In the genomic region with DNA sequence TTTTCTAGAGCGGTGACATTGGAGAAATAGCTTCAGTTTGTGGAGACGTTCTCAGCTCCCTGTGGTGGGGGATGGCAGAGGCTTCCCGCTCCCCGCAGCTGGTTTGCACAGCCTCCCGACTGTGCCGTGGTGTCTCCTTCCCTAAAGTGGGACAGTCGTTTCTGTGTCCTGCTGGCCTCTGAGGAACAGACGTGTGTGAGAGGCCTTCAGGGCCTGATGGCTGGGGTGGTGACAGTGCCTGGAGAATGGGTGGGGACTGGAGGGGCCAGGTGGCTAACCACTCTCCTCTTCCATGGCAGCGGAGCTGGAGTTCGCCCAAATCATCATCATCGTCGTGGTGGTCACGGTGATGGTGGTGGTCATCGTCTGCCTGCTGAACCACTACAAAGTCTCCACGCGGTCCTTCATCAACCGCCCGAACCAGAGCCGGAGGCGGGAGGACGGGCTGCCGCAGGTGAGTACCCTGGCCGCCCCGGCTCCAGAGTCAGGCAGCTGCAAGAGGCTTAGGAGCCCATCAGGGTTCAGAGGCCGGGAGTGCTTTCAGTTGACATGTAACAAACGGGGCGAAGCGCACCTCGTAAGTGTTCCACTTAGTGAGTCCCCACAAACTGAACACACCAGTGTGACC, we compare ENCODE assay signal across 17 cellular contexts.
DNase-seq lines count a peak whose midpoint lies in the region; ATAC-seq and TF ChIP-seq lines count a peak whose summit lies in the region.
"Had no signal": no experiment of that assay in that cellular context is flagged by ENCODE, and none has a peak within 500 bp of the region (broad histone marks: within the 10 kb centered on the region; RNA-seq: fewer than 3 reads in every experiment).

No MANE protein-coding gene starts in this region.

- no peak for TF ChIP-seq EP300 in upper lobe of left lung (IDR thresholded peaks at IDR 0.05)

- TF ChIP-seq CTCF in HEK293 (tag by site-specific recombination; IDR thresholded peaks at IDR 0.05) (no peak), osteocyte (IDR thresholded peaks at IDR 0.05) (no peak), upper lobe of left lung (IDR thresholded peaks at IDR 0.05) (no peak)

- H3K27me3 ChIP-seq in upper lobe of left lung = no peaks in the 10 kb centered on the region

- WGBS in upper lobe of left lung, 2 donors = 96 to 97% methylated on average over 29 of the region's 29 CpGs

- no peak for TF ChIP-seq POLR2A in upper lobe of left lung (IDR thresholded peaks at IDR 0.05)

- H3K27ac ChIP-seq in HEK293 (ENCODE audit: extremely low read depth, low read depth, low read length) (0 out of 2 replicates have a peak overlapping the region, but pooled peaks have one; percentile 9), caudate nucleus (ENCODE audit: low read depth, low read length) (peak overlapping the region; percentile 93), upper lobe of left lung (no peak overlapping the region)
- H3K27ac ChIP-seq: GM23248 had no signal

- H3K36me3 ChIP-seq in HEK293 (ENCODE audit: control insufficient read depth in 2 of 2, insufficient read depth in 1 of 2, low read length in 2 of 2) (no peaks in the 10 kb centered on the region), upper lobe of left lung (no peaks in the 10 kb centered on the region)

- no peaks in the 10 kb centered on the region for H3K36me3 Mint-ChIP-seq in osteocyte (ENCODE audit: unreplicated experiment)

- no peak overlapping the region for H3K4me3 Mint-ChIP-seq in osteocyte (ENCODE audit: unreplicated experiment)

- no peak overlapping the region for H3K4me3 ChIP-seq in HEK293 (ENCODE audit: low read depth, low read length)
- H3K4me3 ChIP-seq in upper lobe of left lung = no peak overlapping the region
- H3K4me3 ChIP-seq: GM23248 had no signal

- H3K27ac Mint-ChIP-seq in osteocyte (ENCODE audit: unreplicated experiment) = no peak overlapping the region

- no peaks in the 10 kb centered on the region for H3K27me3 Mint-ChIP-seq in osteocyte (ENCODE audit: unreplicated experiment)

- ATAC-seq in upper lobe of left lung (ENCODE audit: low FRiP score in 2 of 2) (no peak), HG03342 (IDR thresholded peaks at IDR 0.05; ENCODE audit: unreplicated experiment) (no peak)
- ATAC-seq: HCT116, SK-N-SH treated with all-trans-retinoic acid at 6 μM for 48 hours had no signal

- no peaks in the 10 kb centered on the region for H3K4me1 ChIP-seq in HEK293 (ENCODE audit: control insufficient read depth, insufficient read depth, low read length)
- peaks cover 0 to 15% (median 3%) of the 10 kb centered on the region in 4 donors for H3K4me1 ChIP-seq in upper lobe of left lung

- CTCF ChIA-PET in HEK293 (lab: Yijun Ruan, JAX) = interaction anchor here (1.0 kb wide), 1 partner anchor 402 kb away, joined by 3 read pairs; a partner anchor contains a TSS

- POLR2A ChIA-PET in HEK293 (lab: Yijun Ruan, JAX) = no interaction called here

- peaks cover 12% of the 10 kb centered on the region for H3K4me1 Mint-ChIP-seq in osteocyte (ENCODE audit: unreplicated experiment)

- DNase-seq in caudate nucleus (lab: John Stamatoyannopoulos, UW) (no peak), osteocyte (ENCODE audit: extremely low spot score, unreplicated experiment) (peak; percentile 70), ureter (ENCODE audit: low spot score) (peak; percentile 37), C1 segment of cervical spinal cord (lab: John Stamatoyannopoulos, UW) (no peak), upper lobe of left lung (no peak)
- DNase-seq: ACHN, GM23248, KBM-7, NCI-H2107, NCI-H2227 treated with DMSO at 0.1 percent for 48 hours, NCI-H510A treated with DMSO at 0.1 percent for 48 hours, NCI-H82, SHP77 had no signal

- no peaks in the 10 kb centered on the region for H3K9me3 Mint-ChIP-seq in osteocyte (ENCODE audit: unreplicated experiment)

- H3K9me3 ChIP-seq in HEK293 (ENCODE audit: control insufficient read depth, insufficient read depth, low read depth, low read length) (no peaks in the 10 kb centered on the region), upper lobe of left lung (no peaks in the 10 kb centered on the region)

TF ChIP-seq in HEK293, 187 proteins besides CTCF, POLR2A, EP300 and RAD21:
- TF ChIP-seq ZNF747 (tag by site-specific recombination; IDR thresholded peaks at IDR 0.05) (no peak), TCF7L2 (IDR thresholded peaks at IDR 0.05; ENCODE audit: borderline replicate concordance, low read depth, low read length) (no peak), WT1 (tag by site-specific recombination; IDR thresholded peaks at IDR 0.05) (no peak), GLIS1 (tag by site-specific recombination; IDR thresholded peaks at IDR 0.05) (no peak)
- TF ChIP-seq, protein P1, sequence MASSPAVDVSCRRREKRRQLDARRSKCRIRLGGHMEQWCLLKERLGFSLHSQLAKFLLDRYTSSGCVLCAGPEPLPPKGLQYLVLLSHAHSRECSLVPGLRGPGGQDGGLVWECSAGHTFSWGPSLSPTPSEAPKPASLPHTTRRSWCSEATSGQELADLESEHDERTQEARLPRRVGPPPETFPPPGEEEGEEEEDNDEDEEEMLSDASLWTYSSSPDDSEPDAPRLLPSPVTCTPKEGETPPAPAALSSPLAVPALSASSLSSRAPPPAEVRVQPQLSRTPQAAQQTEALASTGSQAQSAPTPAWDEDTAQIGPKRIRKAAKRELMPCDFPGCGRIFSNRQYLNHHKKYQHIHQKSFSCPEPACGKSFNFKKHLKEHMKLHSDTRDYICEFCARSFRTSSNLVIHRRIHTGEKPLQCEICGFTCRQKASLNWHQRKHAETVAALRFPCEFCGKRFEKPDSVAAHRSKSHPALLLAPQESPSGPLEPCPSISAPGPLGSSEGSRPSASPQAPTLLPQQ (tag by site-specific recombination; IDR thresholded peaks at IDR 0.05) = no peak
- TF ChIP-seq, protein P2, sequence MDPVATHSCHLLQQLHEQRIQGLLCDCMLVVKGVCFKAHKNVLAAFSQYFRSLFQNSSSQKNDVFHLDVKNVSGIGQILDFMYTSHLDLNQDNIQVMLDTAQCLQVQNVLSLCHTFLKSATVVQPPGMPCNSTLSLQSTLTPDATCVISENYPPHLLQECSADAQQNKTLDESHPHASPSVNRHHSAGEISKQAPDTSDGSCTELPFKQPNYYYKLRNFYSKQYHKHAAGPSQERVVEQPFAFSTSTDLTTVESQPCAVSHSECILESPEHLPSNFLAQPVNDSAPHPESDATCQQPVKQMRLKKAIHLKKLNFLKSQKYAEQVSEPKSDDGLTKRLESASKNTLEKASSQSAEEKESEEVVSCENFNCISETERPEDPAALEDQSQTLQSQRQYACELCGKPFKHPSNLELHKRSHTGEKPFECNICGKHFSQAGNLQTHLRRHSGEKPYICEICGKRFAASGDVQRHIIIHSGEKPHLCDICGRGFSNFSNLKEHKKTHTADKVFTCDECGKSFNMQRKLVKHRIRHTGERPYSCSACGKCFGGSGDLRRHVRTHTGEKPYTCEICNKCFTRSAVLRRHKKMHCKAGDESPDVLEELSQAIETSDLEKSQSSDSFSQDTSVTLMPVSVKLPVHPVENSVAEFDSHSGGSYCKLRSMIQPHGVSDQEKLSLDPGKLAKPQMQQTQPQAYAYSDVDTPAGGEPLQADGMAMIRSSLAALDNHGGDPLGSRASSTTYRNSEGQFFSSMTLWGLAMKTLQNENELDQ (tag by site-specific recombination; IDR thresholded peaks at IDR 0.05; ENCODE audit: low read depth) = no peak

Comparison
In these comparisons a context has a peak if more than half of its experiments do, and no peak if none do; other contexts are left out.
1. H3K27ac ChIP-seq: peak in HEK293 (single experiment) and caudate nucleus (single experiment); none in upper lobe of left lung (0 of 4).
2. DNase-seq: peak in osteocyte (single experiment) and ureter (single experiment); none in caudate nucleus (0 of 61), C1 segment of cervical spinal cord (0 of 14) and upper lobe of left lung (0 of 2).